In the genomic region with DNA sequence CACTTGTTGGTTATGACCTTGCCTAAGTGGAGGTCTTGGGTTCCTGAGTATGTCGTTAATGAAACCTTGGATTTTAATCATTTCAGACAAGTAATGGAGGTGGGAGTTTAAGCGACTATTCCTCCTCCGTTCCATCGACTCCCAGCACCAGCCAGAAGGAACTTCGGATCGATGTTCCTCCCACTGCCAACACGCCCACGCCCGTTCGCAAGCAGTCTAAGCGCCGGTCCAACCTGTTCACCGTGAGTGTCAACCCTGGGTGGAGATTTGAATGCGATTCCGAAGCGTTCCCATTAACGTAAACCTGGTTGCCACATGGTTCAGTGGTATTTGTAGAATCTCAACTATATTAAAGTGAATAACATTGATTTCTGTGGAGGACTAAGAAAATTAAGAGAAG, we compare ENCODE assay signal across 21 cellular contexts.
DNase-seq lines count a peak whose midpoint lies in the region; ATAC-seq, FAIRE-seq and TF ChIP-seq lines count a peak whose summit lies in the region.
"Had no signal": no experiment of that assay in that cellular context is flagged by ENCODE, and none has a peak within 500 bp of the region (broad histone marks: within the 10 kb centered on the region; RNA-seq: fewer than 3 reads in every experiment).

No MANE protein-coding gene starts in this region.

- ATAC-seq in GM18502 (IDR thresholded peaks at IDR 0.05; ENCODE audit: poor library complexity, unreplicated experiment): no peak
- ATAC-seq: CD8-positive, alpha-beta T cell had no signal

- H3K36me3 ChIP-seq in bronchial epithelial cell (ENCODE audit: control insufficient read depth, insufficient read depth, low read length): peaks cover 3% of the 10 kb centered on the region

- DNase-seq in Ammon's horn (ENCODE audit: low spot score) (peak; percentile 32), bronchial epithelial cell (ENCODE audit: low read depth) (no peak), head of caudate nucleus (peak; percentile 33 to 91 (median 76)), putamen (ENCODE audit: low spot score) (peak; percentile 68), mucosa of gallbladder (ENCODE audit: low spot score) (no peak), HEK293T (ENCODE audit: extremely low spot score) (no peak)
- DNase-seq: 8988T; ACHN; Caco-2; Calu3; CD4-positive, alpha-beta T cell; CD8-positive, alpha-beta T cell; DMS79 treated with DMSO at 0.1 percent for 48 hours; GF-D8 had no signal

- CTCF ChIA-PET in HEK293T (lab: Yijun Ruan, JAX): no interaction called here

- H3K27me3 ChIP-seq in bronchial epithelial cell (ENCODE audit: control insufficient read depth, insufficient read depth, low read length): no peaks in the 10 kb centered on the region
- H3K27me3 ChIP-seq: BLaER1 treated with 17β-estradiol and CSF1 and Interleukin-3, amounts not matched to agents 10 nM and 100 nM had no signal

- TF ChIP-seq CTCF in bronchial epithelial cell (IDR thresholded peaks at IDR 0.05; ENCODE audit: insufficient read depth, low read length, severe bottlenecking): no peak

- H3K4me3 ChIP-seq in bronchial epithelial cell (ENCODE audit: low read depth, low read length): no peak overlapping the region
- H3K4me3 ChIP-seq: BLaER1 treated with 17β-estradiol and CSF1 and Interleukin-3, amounts not matched to agents 10 nM and 100 nM had no signal

- POLR2A ChIA-PET in HEK293T (lab: Yijun Ruan, JAX): no interaction called here

- FAIRE-seq in bronchial epithelial cell (lab: Jason Lieb, UNC): peak; percentile 52
- FAIRE-seq: A204.1, D721Med, G401.6, GM12891, GM18507 had no signal

- intact Hi-C loops in head of caudate nucleus (cut with DNase I): no loop called here

TF ChIP-seq in HEK293T, 16 proteins besides CTCF, POLR2A, EP300 and RAD21:
- TF ChIP-seq ELF4 (IDR thresholded peaks at IDR 0.05): no peak

Comparison
In these comparisons a context has a peak if more than half of its experiments do, and no peak if none do; other contexts are left out.
1. DNase-seq: peak in Ammon's horn (single experiment), head of caudate nucleus (42 of 42) and putamen (single experiment); none in bronchial epithelial cell (single experiment), mucosa of gallbladder (single experiment) and HEK293T (single experiment).